12 cellular contexts compared by ENCODE assay signal in the genomic region with DNA sequence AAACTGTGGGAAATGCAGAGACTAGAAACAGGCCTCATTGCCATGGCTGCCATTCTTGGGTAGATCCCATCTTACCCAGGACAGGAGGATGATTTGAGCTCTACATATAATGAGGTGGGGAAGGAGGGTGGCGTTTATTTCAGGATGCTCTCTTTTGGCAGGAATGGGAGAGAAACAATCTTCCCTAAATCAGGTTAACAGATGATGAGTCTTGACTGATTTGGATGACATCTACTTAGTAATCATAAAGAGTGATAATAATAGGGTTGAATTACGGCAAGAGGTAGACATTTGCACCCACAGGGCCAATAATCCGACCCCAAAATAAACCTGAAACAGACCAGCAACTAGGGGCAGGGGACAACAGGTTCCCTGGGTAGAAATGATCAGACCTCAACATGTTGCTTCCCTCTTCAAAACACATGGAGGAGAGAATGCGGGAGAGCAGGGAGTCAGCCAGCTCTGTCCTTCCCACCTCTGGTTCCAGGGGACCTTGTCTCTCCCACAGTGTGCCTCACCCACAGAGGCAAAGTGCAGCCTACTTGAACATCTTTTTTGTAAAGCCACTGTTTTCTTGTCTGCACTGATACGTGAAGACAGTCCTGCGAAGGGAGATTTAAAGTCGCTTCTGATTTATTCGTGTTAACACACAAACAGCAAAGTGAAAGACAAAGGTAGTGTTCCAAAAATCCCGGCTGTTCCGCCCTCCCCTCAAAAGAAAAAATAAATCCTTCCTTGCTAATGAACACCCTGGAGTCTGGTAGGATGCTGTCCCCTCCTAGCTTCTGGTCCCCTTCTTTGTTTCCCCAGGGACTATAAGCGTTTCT. TPM values are rescaled to one million over a fixed set of nuclear protein-coding genes. Genes with fewer than 3 reads are reported as not detected.
DNase-seq lines count a peak whose midpoint lies in the region; ATAC-seq, FAIRE-seq and TF ChIP-seq lines count a peak whose summit lies in the region.
"Had no signal": no experiment of that assay in that cellular context is flagged by ENCODE, and none has a peak within 500 bp of the region (broad histone marks: within the 10 kb centered on the region; RNA-seq: fewer than 3 reads in every experiment).

No MANE protein-coding gene starts in this region.

- H3K9me3 ChIP-seq in ascending aorta (no peaks in the 10 kb centered on the region), HepG2 (ENCODE audit: low read length) (no peaks in the 10 kb centered on the region), subcutaneous abdominal adipose tissue (ENCODE audit: control insufficient read depth in 5 of 5, low read length in 5 of 5) (no peaks in the 10 kb centered on the region)
- H3K9me3 ChIP-seq: adrenal gland had no signal

- H3K27ac Mint-ChIP-seq in activated CD4-positive, alpha-beta T cell treated with anti-CD3 and anti-CD28 coated beads for 36 hours: no peak overlapping the region

- peak overlapping the region; percentile 98 for H3K4me2 ChIP-seq in HepG2 (ENCODE audit: low read depth, low read length)

- H3K27me3 ChIP-seq in ascending aorta (peaks cover 20% of the 10 kb centered on the region), HepG2 (ENCODE audit: control insufficient read depth in 1 of 2, insufficient read depth in 2 of 2, low read length in 2 of 2) (no peaks in the 10 kb centered on the region; a peak in 1 of 5 replicates), subcutaneous abdominal adipose tissue (ENCODE audit: control insufficient read depth in 5 of 5, insufficient read depth in 4 of 5, low read length in 5 of 5) (peaks cover 26 to 45% (median 34%) of the 10 kb centered on the region in 5 donors)

- DNase-seq in activated CD4-positive, alpha-beta T cell treated with anti-CD3 and anti-CD28 coated beads for 36 hours: no peak
- DNase-seq in activated CD4-positive, alpha-beta T cell treated with anti-CD3 and anti-CD28 coated beads, Interleukin-2, amount 50 U/mL, for 48 hours: no peak
- DNase-seq in ascending aorta (ENCODE audit: low spot score in 2 of 2) (no peak), HepG2 (ENCODE audit: low spot score) (peak; percentile 78), ureter (ENCODE audit: low spot score) (no peak)
- DNase-seq in activated naive CD4-positive, alpha-beta T cell treated with Interleukin-2 at 50 U/mL for 16 hours: no peak
- DNase-seq: NCI-H1694 had no signal

- no peak for TF ChIP-seq EP300 in HepG2 (IDR thresholded peaks at IDR 0.05; ENCODE audit: low read depth in 2 of 2, low read length in 2 of 2)
- TF ChIP-seq EP300 in HepG2 (CRISPR knock-in tag; IDR thresholded peaks at IDR 0.05; ENCODE audit: borderline replicate concordance): no peak

- H2AFZ ChIP-seq in HepG2 (ENCODE audit: low read length): no peak overlapping the region

- in situ Hi-C loops in HepG2 (cut with HindIII; ENCODE audit: extremely low pct_ligation_motif_present, low pct_unique_long_range_greater_than_20kb): no loop called here

- peak overlapping the region; percentile 86 for H3K9ac ChIP-seq in HepG2 (ENCODE audit: insufficient read depth, low read depth, low read length)
- no peak overlapping the region for H3K9ac ChIP-seq in subcutaneous abdominal adipose tissue (ENCODE audit: low read length in 5 of 5)

- WGBS in HepG2 (ENCODE audit: low lambda C conversion rate): 3% methylated on average over 11 of the region's 11 CpGs

- no peak for ATAC-seq in activated CD4-positive, alpha-beta T cell treated with anti-CD3 and anti-CD28 coated beads for 36 hours
- ATAC-seq in HepG2 (peak; percentile 21), GM21423 (IDR thresholded peaks at IDR 0.05; ENCODE audit: unreplicated experiment) (no peak)

- peaks cover 33% of the 10 kb centered on the region for H3K79me2 ChIP-seq in HepG2 (ENCODE audit: insufficient read depth, low read length)

- H3K4me1 Mint-ChIP-seq in activated CD4-positive, alpha-beta T cell treated with anti-CD3 and anti-CD28 coated beads for 36 hours: peaks cover 24% of the 10 kb centered on the region

- no peaks in the 10 kb centered on the region for H3K36me3 Mint-ChIP-seq in activated CD4-positive, alpha-beta T cell treated with anti-CD3 and anti-CD28 coated beads for 36 hours (ENCODE audit: low read depth)

- no peaks in the 10 kb centered on the region for H3K9me3 Mint-ChIP-seq in activated CD4-positive, alpha-beta T cell treated with anti-CD3 and anti-CD28 coated beads for 36 hours (ENCODE audit: low read depth)

- H3K4me1 ChIP-seq in ascending aorta: peaks cover 5 to 7% of the 10 kb centered on the region in 2 donors
- H3K4me1 ChIP-seq in HepG2 (ENCODE audit: insufficient read depth, low read length): peaks cover 33% of the 10 kb centered on the region
- H3K4me1 ChIP-seq in subcutaneous abdominal adipose tissue (ENCODE audit: control insufficient read depth in 5 of 5, insufficient read depth in 5 of 5, low read length in 5 of 5): peaks cover 4 to 32% (median 30%) of the 10 kb centered on the region in 5 donors

- H3K36me3 ChIP-seq in ascending aorta (no peaks in the 10 kb centered on the region), HepG2 (replicated peaks in 1 of 2; ENCODE audit: control insufficient read depth in 1 of 2, insufficient read depth in 2 of 2, low read length in 2 of 2) (no peaks in the 10 kb centered on the region), subcutaneous abdominal adipose tissue (ENCODE audit: control insufficient read depth in 5 of 5, insufficient read depth in 5 of 5, low read length in 5 of 5) (no peaks in the 10 kb centered on the region)
- H3K36me3 ChIP-seq: adrenal gland had no signal

- H3K27ac ChIP-seq in ascending aorta: no peak overlapping the region
- H3K27ac ChIP-seq in HepG2 (ENCODE audit: extremely low read length, insufficient read depth, low read length): peak overlapping the region; percentile 90
- H3K27ac ChIP-seq in subcutaneous abdominal adipose tissue (ENCODE audit: low read depth, low read length): no peak overlapping the region
- H3K27ac ChIP-seq: adrenal gland had no signal

- intact Hi-C loops in activated CD4-positive, alpha-beta T cell treated with anti-CD3 and anti-CD28 coated beads for 36 hours (cut with DNase I, micrococcal nuclease): no loop called here
- intact Hi-C loops in ascending aorta (cut with DNase I): no loop called here
- intact Hi-C loops in HepG2 (cut with micrococcal nuclease; ENCODE audit: unreplicated experiment): no loop called here

- BruUV-seq in HepG2 (replicated peaks; lab: Mats Ljungman, UMichigan): no TSS peak

- peak overlapping the region; percentile 22 for H3K4me3 Mint-ChIP-seq in activated CD4-positive, alpha-beta T cell treated with anti-CD3 and anti-CD28 coated beads for 36 hours

- TF ChIP-seq CTCF in ascending aorta (IDR thresholded peaks at IDR 0.05) (no peak), HepG2 (CRISPR knock-in tag; IDR thresholded peaks at IDR 0.05) (no peak)

- H3K4me3 ChIP-seq in ascending aorta (peak overlapping the region; percentile 62 to 72), HepG2 (replicated peaks in 1 of 3; ENCODE audit: insufficient read depth in 1 of 3, low read depth in 2 of 3, low read length in 3 of 3) (peak overlapping the region; percentile 89 to 98 (median 98)), subcutaneous abdominal adipose tissue (ENCODE audit: low read depth in 1 of 5, low read length in 5 of 5) (peak overlapping the region in 4 of 5 donors; percentile 56 to 69 (median 61))

- CTCF ChIA-PET in activated CD4-positive, alpha-beta T cell treated with anti-CD3 and anti-CD28 coated beads for 36 hours (lab: Charles Lee): no interaction called here
- CTCF ChIA-PET in HepG2 (lab: Yijun Ruan, JAX; ENCODE audit: low intra/inter-chr PET ratio, low total read pairs): interaction anchor here (3.6 kb wide), 1 partner anchor 20 kb away, joined by 22 read pairs; no protein-coding TSS in a partner anchor

- peak in 1 of 2 experiments; percentile 91; a peak in 2 of 4 replicates for TF ChIP-seq POLR2A in HepG2 (IDR thresholded peaks at IDR 0.05; ENCODE audit: insufficient read depth in 1 of 2, low read depth in 2 of 2, low read length in 2 of 2)

- H3K27me3 Mint-ChIP-seq in activated CD4-positive, alpha-beta T cell treated with anti-CD3 and anti-CD28 coated beads for 36 hours: peaks cover 40% of the 10 kb centered on the region

- POLR2A ChIA-PET in activated CD4-positive, alpha-beta T cell treated with anti-CD3 and anti-CD28 coated beads for 36 hours (lab: Charles Lee): no interaction called here
- POLR2A ChIA-PET in HepG2 (lab: Yijun Ruan, JAX): interaction anchor here (1.0 to 12.0 kb wide), 13 partner anchors 10 to 415 kb away, joined by 3 to 900 read pairs (median 8); no protein-coding TSS in a partner anchor

- 0 out of 2 replicates have a peak, but pooled peaks have one; percentile 20 for TF ChIP-seq RAD21 in HepG2 (CRISPR knock-in tag; IDR thresholded peaks at IDR 0.05)

- peaks cover 15% of the 10 kb centered on the region for H4K20me1 ChIP-seq in HepG2 (ENCODE audit: insufficient read depth, low read length)

- FAIRE-seq in HepG2 (lab: Jason Lieb, UNC): peak; percentile 87
- FAIRE-seq: A204.1, kidney had no signal

TF ChIP-seq in HepG2, 621 proteins besides CTCF, POLR2A, EP300 and RAD21 (continues in another document):
- TF ChIP-seq KAT2B (IDR thresholded peaks at IDR 0.05; ENCODE audit: borderline replicate concordance, low read depth, low read length): no peak

RNA-seq across cellular contexts. Expression of gene FOXQ1, which starts 3.9 kb away (rescaled TPM):
- total RNA-seq in activated CD4-positive, alpha-beta T cell treated with anti-CD3 and anti-CD28 coated beads for 36 hours: not detected
- total RNA-seq in ascending aorta (0.21 TPM), HepG2 (2016; rRNA removed; fragmentation: Illumina TruSeq; extraction: Trizol) (39.2 and 39.8 TPM in 2 replicates), ureter (130 TPM)
- total RNA-seq in HepG2 (2016; cell fraction: cytosol; rRNA removed; fragmentation: Illumina TruSeq; extraction: Trizol; ENCODE audit: low read depth): 15.7 and 16.9 TPM in 2 replicates
- total RNA-seq in HepG2 (2016; cell fraction: insoluble cytoplasmic fraction; rRNA removed; fragmentation: Illumina TruSeq; extraction: Trizol): 33.8 and 40.6 TPM in 2 replicates
- 48.5 and 52.3 TPM in 2 replicates for total RNA-seq in HepG2 (2016; cell fraction: membrane; rRNA removed; fragmentation: Illumina TruSeq; extraction: Trizol)
- total RNA-seq in HepG2 (2016; cell fraction: nucleus; rRNA removed; fragmentation: Illumina TruSeq; extraction: Trizol): 33.3 and 37.9 TPM in 2 replicates
- 25.3 and 35.2 TPM in 2 replicates for polyA plus RNA-seq in HepG2 (2011; rRNA removed)
- 23.3 and 28.0 TPM in 2 replicates for polyA plus RNA-seq in HepG2 (2011; cell fraction: cytosol; rRNA removed)
- polyA plus RNA-seq in HepG2 (2011; cell fraction: nucleus; rRNA removed): 24.4 and 38.2 TPM in 2 replicates
- 29.4 and 33.5 TPM in 2 replicates for polyA plus RNA-seq in HepG2 (2012)
- 14.0 and 20.5 TPM in 2 replicates for polyA plus RNA-seq in HepG2 (2016; cell fraction: cytosol; fragmentation: Illumina TruSeq; extraction: Trizol; ENCODE audit: low read depth)
- polyA plus RNA-seq in HepG2 (2016; cell fraction: insoluble cytoplasmic fraction; fragmentation: Illumina TruSeq; extraction: Trizol; ENCODE audit: low read depth): 80.2 and 86.7 TPM in 2 replicates
- polyA plus RNA-seq in HepG2 (2016; cell fraction: membrane; fragmentation: Illumina TruSeq; extraction: Trizol; ENCODE audit: low read depth): 44.4 and 57.9 TPM in 2 replicates
- 69.2 and 74.9 TPM in 2 replicates for polyA plus RNA-seq in HepG2 (2016; cell fraction: nucleus; fragmentation: Illumina TruSeq; extraction: Trizol; ENCODE audit: insufficient read depth, low read depth)
- 8.1 and 73.3 TPM in 2 replicates for polyA minus RNA-seq in HepG2 (2011; rRNA and poly(A)+ RNA removed; ENCODE audit: low replicate concordance)
- 46.4 and 59.0 TPM in 2 replicates for polyA minus RNA-seq in HepG2 (2011; cell fraction: cytosol; rRNA and poly(A)+ RNA removed)
- polyA minus RNA-seq in HepG2 (2011; cell fraction: nucleus; rRNA and poly(A)+ RNA removed): 48.1 and 66.8 TPM in 2 replicates

Comparison
In these comparisons a context has a peak if more than half of its experiments do, and no peak if none do; other contexts are left out.
1. RNA of gene FOXQ1, which starts 3.9 kb away (total RNA-seq): 130 TPM in ureter (single experiment) and 15.7 to 52.3 TPM in HepG2; 0.21 TPM in ascending aorta (single experiment) and not detected in activated CD4-positive, alpha-beta T cell treated with anti-CD3 and anti-CD28 coated beads for 36 hours; every median in the first group is over 10 times any median in the second.
2. Peak in every context shown above with its lines, with median percentiles within 50 percentile points of each other: H3K4me3 ChIP-seq.